Comparison of ENCODE assay signal across 6 cellular contexts in the genomic region with DNA sequence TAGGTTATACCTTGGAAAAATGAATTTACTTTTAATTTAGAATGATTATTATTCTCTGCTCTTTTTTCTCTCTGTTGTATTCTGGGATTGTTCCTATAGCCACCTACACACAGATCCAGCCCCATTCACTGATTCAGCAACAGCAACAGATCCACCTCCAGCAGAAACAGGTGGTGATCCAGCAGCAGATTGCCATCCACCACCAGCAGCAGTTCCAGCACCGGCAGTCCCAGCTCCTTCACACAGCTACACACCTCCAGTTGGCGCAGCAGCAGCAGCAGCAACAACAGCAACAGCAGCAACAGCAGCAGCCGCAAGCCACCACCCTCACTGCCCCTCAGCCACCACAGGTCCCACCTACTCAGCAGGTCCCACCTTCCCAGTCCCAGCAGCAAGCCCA. TPM values are rescaled to one million over a fixed set of nuclear protein-coding genes. Genes with fewer than 3 reads are reported as not detected.
DNase-seq lines count a peak whose midpoint lies in the region; ATAC-seq, FAIRE-seq and TF ChIP-seq lines count a peak whose summit lies in the region.
"Not testable (repeated sequence)": the region's sequence is repeated elsewhere in the genome, so short reads cannot be mapped to it uniquely, and the experiment has no call there.
"Had no signal": no experiment of that assay in that cellular context is flagged by ENCODE, and none has a peak within 500 bp of the region (broad histone marks: within the 10 kb centered on the region; RNA-seq: fewer than 3 reads in every experiment).

No MANE protein-coding gene starts in this region.

- H3K9ac ChIP-seq in endothelial cell of umbilical vein (replicated peaks; ENCODE audit: extremely low read depth, insufficient read depth, low read length): not testable (repeated sequence)

- not testable (repeated sequence) for H3K4me1 Mint-ChIP-seq in T-helper 17 cell

- intact Hi-C loops in endothelial cell of umbilical vein (cut with micrococcal nuclease); mucosa of descending colon (cut with DNase I, micrococcal nuclease); aorta (cut with DNase I): not testable (repeated sequence)

- not testable (repeated sequence) for TF ChIP-seq RAD21 in A549 (conservative IDR thresholded peaks at IDR 0.05 in 1 of 2, IDR thresholded peaks at IDR 0.05 in 1 of 2)

- 83% methylated on average over 1 of the region's 3 CpGs for WGBS in A549 (ENCODE audit: missing lambda C conversion rate)
- WGBS in aorta, 2 donors: 96 to 100% methylated on average over 2 to 3 of the region's 3 CpGs

- not testable (repeated sequence) for H3K79me2 ChIP-seq in endothelial cell of umbilical vein (ENCODE audit: control insufficient read depth, insufficient read depth, low read length)

- FAIRE-seq in A549 (lab: Jason Lieb, UNC): peak; percentile 18
- FAIRE-seq in endothelial cell of umbilical vein (lab: Jason Lieb, UNC): not testable (repeated sequence)

- ATAC-seq in A549, T-helper 17 cell: not testable (repeated sequence)
- ATAC-seq in mucosa of descending colon: peak; percentile 23
- ATAC-seq in aorta (ENCODE audit: low FRiP score): peak; percentile 7

- POLR2A ChIA-PET in A549 (lab: Yijun Ruan, JAX); endothelial cell of umbilical vein (lab: Charles Lee): not testable (repeated sequence)

- not testable (repeated sequence) for TF ChIP-seq EP300 in A549 (IDR thresholded peaks at IDR 0.05)

- not testable (repeated sequence) for H3K4me2 ChIP-seq in A549; endothelial cell of umbilical vein (ENCODE audit: insufficient read depth, low read length)

- not testable (repeated sequence) for TF ChIP-seq POLR2A in A549 (IDR thresholded peaks at IDR 0.05; ENCODE audit: low read length); endothelial cell of umbilical vein (IDR thresholded peaks at IDR 0.05; ENCODE audit: low read depth, low read length)

- H3K4me3 Mint-ChIP-seq in T-helper 17 cell: not testable (repeated sequence)

- CTCF ChIA-PET in A549 (lab: Yijun Ruan, JAX); endothelial cell of umbilical vein (lab: Charles Lee): not testable (repeated sequence)

- H2AFZ ChIP-seq in endothelial cell of umbilical vein (ENCODE audit: low read depth, low read length): not testable (repeated sequence)

- not testable (repeated sequence) for H3K9me3 ChIP-seq in A549; T-helper 17 cell (ENCODE audit: control insufficient read depth, low read length, poor library complexity, severe bottlenecking); endothelial cell of umbilical vein (replicated peaks; ENCODE audit: control insufficient read depth, insufficient read depth, low read length); mucosa of descending colon; aorta (ENCODE audit: control insufficient read depth, low read length)

- H3K9me1 ChIP-seq in endothelial cell of umbilical vein (replicated peaks; ENCODE audit: control insufficient read depth, extremely low read depth, insufficient read depth, low read length): not testable (repeated sequence)

- not testable (repeated sequence) for H3K4me1 ChIP-seq in A549; endothelial cell of umbilical vein (ENCODE audit: control insufficient read depth, extremely low read depth, insufficient read depth, low read length); mucosa of descending colon (ENCODE audit: low read depth); aorta (ENCODE audit: control insufficient read depth in 1 of 2, insufficient read depth in 2 of 2, low read length in 2 of 2)

- not testable (repeated sequence) for H4K20me1 ChIP-seq in endothelial cell of umbilical vein (replicated peaks; ENCODE audit: control insufficient read depth, extremely low read depth, insufficient read depth, low read length)

- not testable (repeated sequence) for H3K27me3 Mint-ChIP-seq in T-helper 17 cell

- TSS peak; percentile 19 for BruUV-seq in endothelial cell of umbilical vein (replicated peaks; lab: Mats Ljungman, UMichigan)

- H3K27ac ChIP-seq in A549; endothelial cell of umbilical vein (ENCODE audit: insufficient read depth, low read depth, low read length); aorta (ENCODE audit: low read depth in 1 of 2, low read length in 2 of 2): not testable (repeated sequence)

- dilution Hi-C loops in endothelial cell of umbilical vein (cut with MboI; ENCODE audit: extremely low pct_ligation_motif_present, low sequenced_read_pairs): not testable (repeated sequence)

- DNase-seq in A549 (ENCODE audit: low read depth in 1 of 2, low spot score in 1 of 2); T-helper 17 cell; endothelial cell of umbilical vein (ENCODE audit: low read depth, low spot score); mucosa of descending colon; aorta: not testable (repeated sequence)

- H3K4me3 ChIP-seq in A549; endothelial cell of umbilical vein (replicated peaks in 1 of 3; ENCODE audit: insufficient read depth in 1 of 3, low read depth in 1 of 3, low read length in 3 of 3); mucosa of descending colon; aorta (ENCODE audit: low read length in 2 of 2): not testable (repeated sequence)

- peaks cover 12% of the 10 kb centered on the region for H3K36me3 Mint-ChIP-seq in T-helper 17 cell (ENCODE audit: low read depth)

- not testable (repeated sequence) for H3K36me3 ChIP-seq in endothelial cell of umbilical vein (ENCODE audit: control insufficient read depth in 2 of 2, extremely low read depth in 1 of 2, insufficient read depth in 2 of 2, low read length in 2 of 2); mucosa of descending colon (ENCODE audit: low read depth); aorta (ENCODE audit: control insufficient read depth in 1 of 2, insufficient read depth in 2 of 2, low read length in 1 of 2)

- not testable (repeated sequence) for TF ChIP-seq CTCF in A549 (IDR thresholded peaks at IDR 0.05); endothelial cell of umbilical vein (IDR thresholded peaks at IDR 0.05; ENCODE audit: extremely low read depth in 1 of 2, insufficient read depth in 1 of 2, low read depth in 1 of 2, low read length in 2 of 2); mucosa of descending colon (IDR thresholded peaks at IDR 0.05)

- H3K27me3 ChIP-seq in endothelial cell of umbilical vein (ENCODE audit: control insufficient read depth in 2 of 2, insufficient read depth in 2 of 2, low read length in 2 of 2); aorta (ENCODE audit: control insufficient read depth in 1 of 2, insufficient read depth in 2 of 2, low read length in 1 of 2): not testable (repeated sequence)

- peak overlapping the region; percentile 45 for H3K27ac Mint-ChIP-seq in T-helper 17 cell

RNA-seq across cellular contexts. Expression of a gene that starts 17.0 kb away (rescaled TPM):
- polyA plus RNA-seq in A549 (2011; rRNA removed) (162 and 227 TPM in 2 replicates), A549 (2017; fragmentation: RNase III; extraction: RNeasy Plus Mini Kit Qiagen cat#74134 plus additional on column Dnase treatment) (145 to 187 TPM (median 182 TPM) in 3 replicates), endothelial cell of umbilical vein (111 and 124 TPM in 2 replicates), aorta (10 to 100 TPM; 38.6 to 51.0 TPM)
- 95.6 and 106 TPM in 2 replicates for polyA plus RNA-seq in A549 (2012; cell fraction: cytosol; rRNA removed)
- polyA plus RNA-seq in A549 (2012; cell fraction: nucleus; rRNA removed): 63.2 and 138 TPM in 2 replicates
- 264 and 270 TPM in 2 replicates for polyA minus RNA-seq in A549 (2011; rRNA and poly(A)+ RNA removed)
- total RNA-seq in T-helper 17 cell (100 to 1,000 TPM; 185 to 188 TPM), endothelial cell of umbilical vein (113 and 142 TPM in 2 replicates), mucosa of descending colon (100 to 1,000 TPM; 104 to 126 (median 105) TPM), aorta (100 to 1,000 TPM in 1 of 2 donors, 10 to 100 TPM in 1; 82.9 to 105 TPM)
- 76.1 and 79.2 TPM in 2 replicates for polyA plus RNA-seq in endothelial cell of umbilical vein (2011; cell fraction: cytosol; rRNA removed)
- 103 and 142 TPM in 2 replicates for polyA plus RNA-seq in endothelial cell of umbilical vein (2011; cell fraction: nucleus; rRNA removed)
- polyA plus RNA-seq in endothelial cell of umbilical vein (2012): 80.3 and 114 TPM in 2 replicates
- polyA minus RNA-seq in endothelial cell of umbilical vein: 261 and 281 TPM in 2 replicates
- polyA minus RNA-seq in endothelial cell of umbilical vein (2011; cell fraction: cytosol; rRNA and poly(A)+ RNA removed): 116 TPM
- polyA minus RNA-seq in endothelial cell of umbilical vein (2011; cell fraction: nucleus; rRNA and poly(A)+ RNA removed): 44.9 and 92.8 TPM in 2 replicates

RNA-seq across cellular contexts. Expression of a gene that starts 18.2 kb away (rescaled TPM):
- 26.5 and 40.5 TPM in 2 replicates for polyA plus RNA-seq in A549 (2011; rRNA removed)
- polyA plus RNA-seq in A549 (2012; cell fraction: cytosol; rRNA removed): 13.8 and 17.9 TPM in 2 replicates
- polyA plus RNA-seq in A549 (2012; cell fraction: nucleus; rRNA removed): 38.6 and 42.8 TPM in 2 replicates
- polyA plus RNA-seq in A549 (2017; fragmentation: RNase III; extraction: RNeasy Plus Mini Kit Qiagen cat#74134 plus additional on column Dnase treatment): 10.6 to 12.6 TPM (median 11.2 TPM) in 3 replicates
- polyA minus RNA-seq in A549 (2011; rRNA and poly(A)+ RNA removed): 30.9 and 33.5 TPM in 2 replicates
- 10 to 100 TPM; 52.7 to 54.1 TPM for total RNA-seq in T-helper 17 cell
- total RNA-seq in endothelial cell of umbilical vein: 31.9 and 37.3 TPM in 2 replicates
- polyA plus RNA-seq in endothelial cell of umbilical vein: 66.3 and 84.3 TPM in 2 replicates
- polyA plus RNA-seq in endothelial cell of umbilical vein (2011; cell fraction: cytosol; rRNA removed): 30.2 and 33.3 TPM in 2 replicates
- 188 and 215 TPM in 2 replicates for polyA plus RNA-seq in endothelial cell of umbilical vein (2011; cell fraction: nucleus; rRNA removed)
- polyA plus RNA-seq in endothelial cell of umbilical vein (2012): 17.8 and 20.8 TPM in 2 replicates
- polyA minus RNA-seq in endothelial cell of umbilical vein: 40.3 and 43.8 TPM in 2 replicates
- polyA minus RNA-seq in endothelial cell of umbilical vein (2011; cell fraction: cytosol; rRNA and poly(A)+ RNA removed): 7.9 TPM
- polyA minus RNA-seq in endothelial cell of umbilical vein (2011; cell fraction: nucleus; rRNA and poly(A)+ RNA removed): 22.9 and 31.4 TPM in 2 replicates
- 10 to 100 TPM in 2 of 3 donors, 1 to 10 TPM in 1; 7.5 to 49.3 (median 11.2) TPM for total RNA-seq in mucosa of descending colon
- total RNA-seq in aorta: 10 to 100 TPM; 43.7 to 44.0 TPM
- polyA plus RNA-seq in aorta: 10 to 100 TPM; 10.5 to 58.3 TPM

RNA-seq across cellular contexts. Expression of a gene that starts 56.9 kb away (rescaled TPM):
- 7.5 and 9.4 TPM in 2 replicates for polyA plus RNA-seq in A549 (2011; rRNA removed)
- polyA plus RNA-seq in A549 (2012; cell fraction: cytosol; rRNA removed): 3.1 and 3.3 TPM in 2 replicates
- 1.3 and 1.8 TPM in 2 replicates for polyA plus RNA-seq in A549 (2012; cell fraction: nucleus; rRNA removed)
- polyA plus RNA-seq in A549 (2017; fragmentation: RNase III; extraction: RNeasy Plus Mini Kit Qiagen cat#74134 plus additional on column Dnase treatment): 3.8 to 5.1 TPM (median 4.8 TPM) in 3 replicates
- 4.4 and 5.1 TPM in 2 replicates for polyA minus RNA-seq in A549 (2011; rRNA and poly(A)+ RNA removed)
- 10 to 100 TPM in 1 of 2 donors, 1 to 10 TPM in 1; 9.9 to 22.2 TPM for total RNA-seq in T-helper 17 cell
- total RNA-seq in endothelial cell of umbilical vein: 2.8 and 4.4 TPM in 2 replicates
- polyA plus RNA-seq in endothelial cell of umbilical vein: 13.1 and 15.9 TPM in 2 replicates
- polyA plus RNA-seq in endothelial cell of umbilical vein (2011; cell fraction: cytosol; rRNA removed): 13.2 and 14.3 TPM in 2 replicates
- polyA plus RNA-seq in endothelial cell of umbilical vein (2011; cell fraction: nucleus; rRNA removed): 8.7 and 9.6 TPM in 2 replicates
- polyA plus RNA-seq in endothelial cell of umbilical vein (2012): 3.1 and 3.5 TPM in 2 replicates
- polyA minus RNA-seq in endothelial cell of umbilical vein: 16.3 and 17.1 TPM in 2 replicates
- 2.2 TPM for polyA minus RNA-seq in endothelial cell of umbilical vein (2011; cell fraction: cytosol; rRNA and poly(A)+ RNA removed)
- polyA minus RNA-seq in endothelial cell of umbilical vein (2011; cell fraction: nucleus; rRNA and poly(A)+ RNA removed): 21.9 and 29.0 TPM in 2 replicates
- total RNA-seq in mucosa of descending colon: 1 to 10 TPM; 1.1 to 4.1 (median 3.0) TPM
- total RNA-seq in aorta: 1 to 10 TPM; 4.1 to 4.5 TPM
- 1 to 10 TPM in 1 of 2 donors, under 1 TPM in 1; 0.88 to 2.9 TPM for polyA plus RNA-seq in aorta
- total RNA-seq: A172 had no signal
